In the genomic region with DNA sequence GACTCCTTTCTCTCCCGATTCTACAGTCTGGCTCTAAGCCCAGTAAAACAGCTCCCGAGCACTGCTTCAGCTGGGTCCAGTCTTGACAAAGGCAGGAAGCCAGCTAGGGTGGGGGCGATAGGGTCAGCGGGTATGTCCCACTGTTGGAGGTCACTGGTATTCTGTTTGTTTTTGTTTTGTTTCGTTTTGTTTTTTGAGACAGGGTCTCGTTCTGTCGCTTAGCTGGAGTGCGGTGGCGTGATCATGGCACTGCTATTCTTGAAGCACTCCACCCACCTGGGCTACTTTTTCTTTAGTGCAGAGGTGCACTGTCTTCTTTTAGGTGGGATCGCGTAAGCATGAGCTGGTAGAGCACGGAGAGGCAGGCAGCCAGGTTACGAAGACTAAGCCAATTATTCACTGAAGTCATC, we compare ENCODE assay signal across 17 cellular contexts. TPM values are rescaled to one million over a fixed set of nuclear protein-coding genes. Genes with fewer than 3 reads are reported as not detected.
DNase-seq lines count a peak whose midpoint lies in the region; ATAC-seq and TF ChIP-seq lines count a peak whose summit lies in the region.
"Had no signal": no experiment of that assay in that cellular context is flagged by ENCODE, and none has a peak within 500 bp of the region (broad histone marks: within the 10 kb centered on the region; RNA-seq: fewer than 3 reads in every experiment).

No MANE protein-coding gene starts in this region.

- H3K4me3 ChIP-seq in GM06990 (replicated peaks; ENCODE audit: low read depth, low read length) (peak overlapping the region; percentile 36), Karpas-422 (ENCODE audit: low read length) (peak overlapping the region; percentile 26), suprapubic skin (no peak overlapping the region)

- peaks cover 2% of the 10 kb centered on the region for H3K36me3 Mint-ChIP-seq in effector memory CD8-positive, alpha-beta T cell (ENCODE audit: insufficient read depth)
- no peaks in the 10 kb centered on the region for H3K36me3 Mint-ChIP-seq in natural killer cell treated with Interleukin-12 subunit alpha and Interleukin-12 subunit beta and Interleukin-15 and Interleukin-18, amount 100 ng/mL, for 72 hours
- peaks cover 5% of the 10 kb centered on the region for H3K36me3 Mint-ChIP-seq in stimulated activated effector memory CD8-positive, alpha-beta T cell treated with anti-CD3 and anti-CD28 coated beads, Interleukin-12 subunit alpha, Interleukin-12 subunit beta, amount 100 ng/mL, for 72 hours

- H2AFZ ChIP-seq in Karpas-422 (ENCODE audit: low read length), result no peak overlapping the region

- H3K27ac ChIP-seq in Karpas-422 (ENCODE audit: low read length) (peak overlapping the region; percentile 99), suprapubic skin (no peak overlapping the region)
- H3K27ac ChIP-seq: C4-2B, gastroesophageal sphincter had no signal

- H3K36me3 ChIP-seq in GM06990 (ENCODE audit: control insufficient read depth, insufficient read depth, low read length) (peaks cover 5% of the 10 kb centered on the region), Karpas-422 (ENCODE audit: insufficient read depth, low read length) (no peaks in the 10 kb centered on the region), suprapubic skin (no peaks in the 10 kb centered on the region)
- H3K36me3 ChIP-seq: gastroesophageal sphincter had no signal

- no peak for ATAC-seq in effector memory CD8-positive, alpha-beta T cell (replicated peaks)
- no peak for ATAC-seq in natural killer cell treated with Interleukin-12 subunit alpha and Interleukin-12 subunit beta and Interleukin-15 and Interleukin-18, amount 100 ng/mL, for 72 hours
- ATAC-seq in stimulated activated effector memory CD8-positive, alpha-beta T cell treated with anti-CD3 and anti-CD28 coated beads, Interleukin-12 subunit alpha, Interleukin-12 subunit beta, amount 100 ng/mL, for 72 hours, result no peak
- ATAC-seq: gastroesophageal sphincter had no signal

- no peaks in the 10 kb centered on the region for H3K9me2 ChIP-seq in Karpas-422 (replicated peaks; ENCODE audit: insufficient read depth, low read length)

- peak overlapping the region; percentile 64 for H3K4me2 ChIP-seq in Karpas-422 (ENCODE audit: low read depth, low read length, poor library complexity, severe bottlenecking)

- peak overlapping the region; percentile 26 to 80 for H3K4me3 Mint-ChIP-seq in effector memory CD8-positive, alpha-beta T cell
- peak overlapping the region; percentile 64 for H3K4me3 Mint-ChIP-seq in natural killer cell treated with Interleukin-12 subunit alpha and Interleukin-12 subunit beta and Interleukin-15 and Interleukin-18, amount 100 ng/mL, for 72 hours
- no peak overlapping the region for H3K4me3 Mint-ChIP-seq in stimulated activated effector memory CD8-positive, alpha-beta T cell treated with anti-CD3 and anti-CD28 coated beads, Interleukin-12 subunit alpha, Interleukin-12 subunit beta, amount 100 ng/mL, for 72 hours
- H3K4me3 Mint-ChIP-seq: activated naive CD4-positive, alpha-beta T cell treated with anti-CD3 and anti-CD28 coated beads for 36 hours had no signal

- WGBS in suprapubic skin, result 72% methylated on average over 13 of the region's 13 CpGs

- no peaks in the 10 kb centered on the region for H3K9me3 ChIP-seq in Karpas-422 (ENCODE audit: low read length)
- H3K9me3 ChIP-seq in suprapubic skin, result no peaks in the 10 kb centered on the region
- H3K9me3 ChIP-seq: gastroesophageal sphincter had no signal

- peak overlapping the region in 1 of 2 donors; percentile 87 for H3K27ac Mint-ChIP-seq in effector memory CD8-positive, alpha-beta T cell
- peak overlapping the region in 1 of 2 donors; percentile 54 for H3K27ac Mint-ChIP-seq in natural killer cell treated with Interleukin-12 subunit alpha and Interleukin-12 subunit beta and Interleukin-15 and Interleukin-18, amount 100 ng/mL, for 72 hours
- H3K27ac Mint-ChIP-seq in stimulated activated effector memory CD8-positive, alpha-beta T cell treated with anti-CD3 and anti-CD28 coated beads, Interleukin-12 subunit alpha, Interleukin-12 subunit beta, amount 100 ng/mL, for 72 hours, result no peak overlapping the region
- H3K27ac Mint-ChIP-seq: activated naive CD4-positive, alpha-beta T cell treated with anti-CD3 and anti-CD28 coated beads for 36 hours had no signal

- H4K20me1 ChIP-seq in Karpas-422 (ENCODE audit: insufficient read depth, low read depth, low read length), result no peaks in the 10 kb centered on the region

- H3K4me1 ChIP-seq in Karpas-422 (ENCODE audit: low read length), result peaks cover 100% of the 10 kb centered on the region
- no peaks in the 10 kb centered on the region for H3K4me1 ChIP-seq in suprapubic skin
- H3K4me1 ChIP-seq: gastroesophageal sphincter had no signal

- no peaks in the 10 kb centered on the region for H3K9me3 Mint-ChIP-seq in effector memory CD8-positive, alpha-beta T cell
- no peaks in the 10 kb centered on the region for H3K9me3 Mint-ChIP-seq in natural killer cell treated with Interleukin-12 subunit alpha and Interleukin-12 subunit beta and Interleukin-15 and Interleukin-18, amount 100 ng/mL, for 72 hours
- H3K9me3 Mint-ChIP-seq in stimulated activated effector memory CD8-positive, alpha-beta T cell treated with anti-CD3 and anti-CD28 coated beads, Interleukin-12 subunit alpha, Interleukin-12 subunit beta, amount 100 ng/mL, for 72 hours, result no peaks in the 10 kb centered on the region
- H3K9me3 Mint-ChIP-seq: activated naive CD4-positive, alpha-beta T cell treated with anti-CD3 and anti-CD28 coated beads for 36 hours had no signal

- peak overlapping the region; percentile 65 for H3K9ac ChIP-seq in Karpas-422 (ENCODE audit: low read length)

- TF ChIP-seq EP300 in suprapubic skin (IDR thresholded peaks at IDR 0.05), result no peak

- no peak for TF ChIP-seq CTCF in GM06990 (IDR thresholded peaks at IDR 0.05; ENCODE audit: insufficient read depth, low read length, poor library complexity, severe bottlenecking)
- no peak for TF ChIP-seq CTCF in suprapubic skin (IDR thresholded peaks at IDR 0.05)

- no peaks in the 10 kb centered on the region for H3K27me3 Mint-ChIP-seq in effector memory CD8-positive, alpha-beta T cell
- H3K27me3 Mint-ChIP-seq in natural killer cell treated with Interleukin-12 subunit alpha and Interleukin-12 subunit beta and Interleukin-15 and Interleukin-18, amount 100 ng/mL, for 72 hours, result no peaks in the 10 kb centered on the region

- no peaks in the 10 kb centered on the region for H3K79me2 ChIP-seq in Karpas-422 (ENCODE audit: low read length)

- H3K27me3 ChIP-seq in GM06990 (replicated peaks; ENCODE audit: control insufficient read depth, insufficient read depth, low read length), result no peaks in the 10 kb centered on the region
- no peaks in the 10 kb centered on the region for H3K27me3 ChIP-seq in Karpas-422 (ENCODE audit: low read length)
- H3K27me3 ChIP-seq in suprapubic skin, result no peaks in the 10 kb centered on the region
- H3K27me3 ChIP-seq: gastroesophageal sphincter had no signal

- H3K4me1 Mint-ChIP-seq in effector memory CD8-positive, alpha-beta T cell (ENCODE audit: low read depth in 2 of 2), result peaks cover 6 to 46% of the 10 kb centered on the region in 2 donors
- peaks cover 6 to 18% of the 10 kb centered on the region in 2 donors for H3K4me1 Mint-ChIP-seq in natural killer cell treated with Interleukin-12 subunit alpha and Interleukin-12 subunit beta and Interleukin-15 and Interleukin-18, amount 100 ng/mL, for 72 hours (ENCODE audit: low read depth in 2 of 2)
- peaks cover 17% of the 10 kb centered on the region for H3K4me1 Mint-ChIP-seq in stimulated activated effector memory CD8-positive, alpha-beta T cell treated with anti-CD3 and anti-CD28 coated beads, Interleukin-12 subunit alpha, Interleukin-12 subunit beta, amount 100 ng/mL, for 72 hours

- DNase-seq in GM06990 (ENCODE audit: extremely low read depth, insufficient read length) (no peak), Karpas-422 (no peak), HPDE6-E6E7 (ENCODE audit: extremely low spot score) (no peak), suprapubic skin (ENCODE audit: low spot score in 2 of 2) (no peak), OCI-M1 (lab: John Stamatoyannopoulos, UW) (no peak)
- DNase-seq in effector memory CD8-positive, alpha-beta T cell, result no peak
- DNase-seq in natural killer cell treated with Interleukin-12 subunit alpha and Interleukin-12 subunit beta and Interleukin-15 and Interleukin-18, amount 100 ng/mL, for 72 hours (ENCODE audit: low spot score), result no peak
- DNase-seq in stimulated activated effector memory CD8-positive, alpha-beta T cell treated with anti-CD3 and anti-CD28 coated beads, Interleukin-12 subunit alpha, Interleukin-12 subunit beta, amount 100 ng/mL, for 72 hours (ENCODE audit: low spot score in 2 of 2), result no peak
- DNase-seq: activated naive CD4-positive, alpha-beta T cell treated with anti-CD3 and anti-CD28 coated beads for 36 hours; DMS79 treated with DMSO at 0.1 percent for 48 hours; NCI-H526; SIG-M5; stimulated activated CD4-positive, alpha-beta T cell treated with anti-CD3 and anti-CD28 coated beads, Interleukin-4, amount 100 ng/mL, for 1 hour had no signal

- TF ChIP-seq POLR2A in suprapubic skin (IDR thresholded peaks at IDR 0.05), result no peak

RNA-seq across cellular contexts. Expression of gene GCSAM, which starts 16.3 kb away (rescaled TPM):
- total RNA-seq in Karpas-422 (2014; rRNA removed; shearing (Covaris generic); ENCODE audit: low replicate concordance), result 39.2 and 130 TPM in 2 replicates
- 1 to 10 TPM in 1 of 2 donors, under 1 TPM in 1; 1.00 to 5.3 TPM for total RNA-seq in natural killer cell treated with Interleukin-12 subunit alpha and Interleukin-12 subunit beta and Interleukin-15 and Interleukin-18, amount 100 ng/mL, for 72 hours
- 1 to 10 TPM in 3 of 4 donors, under 1 TPM in 1; 0.62 to 1.4 (median 1.3) TPM for total RNA-seq in suprapubic skin
- total RNA-seq: myocyte, renal cortical epithelial cell had no signal

RNA-seq across cellular contexts. Expression of gene C3orf52, which starts 30.6 kb away (rescaled TPM):
- total RNA-seq in Karpas-422 (2014; rRNA removed; shearing (Covaris generic); ENCODE audit: low replicate concordance), result 0.07 and 0.52 TPM in 2 replicates
- 1 to 10 TPM in 1 of 2 donors, under 1 TPM in 1; 0.64 to 1.8 TPM for total RNA-seq in natural killer cell treated with Interleukin-12 subunit alpha and Interleukin-12 subunit beta and Interleukin-15 and Interleukin-18, amount 100 ng/mL, for 72 hours
- 100 to 1,000 TPM in 2 of 4 donors, 10 to 100 TPM in 2; 78.8 to 183 (median 96.7) TPM for total RNA-seq in suprapubic skin

Comparison
In these comparisons a context has a peak if more than half of its experiments do, and no peak if none do; other contexts are left out.
1. RNA of gene C3orf52, which starts 30.6 kb away (total RNA-seq): 78.8 to 183 TPM in suprapubic skin; 0.64 to 1.8 TPM in natural killer cell treated with Interleukin-12 subunit alpha and Interleukin-12 subunit beta and Interleukin-15 and Interleukin-18, amount 100 ng/mL, for 72 hours and 0.07 to 0.52 TPM in Karpas-422; every median in the first group is over 10 times any median in the second.